In genomic region chr4:70901984-70902576, GRCh38 we compare ENCODE assay signal across 8 cellular contexts. TPM values are rescaled to one million over a fixed set of nuclear protein-coding genes. Genes with fewer than 3 reads are reported as not detected.
DNase-seq lines count a peak whose midpoint lies in the region; ATAC-seq and TF ChIP-seq lines count a peak whose summit lies in the region.

Gene MOB1B (plus strand): TSS chr4:70902369. CDS start chr4:70902537, 168 bp downstream.

- peak; percentile 94 for DNase-seq in GM13976 (ENCODE audit: low spot score)
- DNase-seq in NCI-H146 treated with DMSO at 0.1 percent for 48 hours (lab: John Stamatoyannopoulos, UW; ENCODE audit: unreplicated experiment): peak; percentile 82
- peak; percentile 49 to 91 for DNase-seq in ascending aorta (ENCODE audit: low spot score in 2 of 2)
- peak; percentile 91 for DNase-seq in hepatic stellate cell (ENCODE audit: low spot score)
- peak; percentile 68 for DNase-seq in renal cortical epithelial cell (ENCODE audit: low read depth)
- DNase-seq in cortex of kidney (lab: John Stamatoyannopoulos, UW): no peak

- in situ Hi-C loops in GM13976 (cut with MboI; ENCODE audit: low sequenced_read_pairs, unreplicated experiment): no loop called here

- H3K27me3 ChIP-seq in ascending aorta: no peaks in the 10 kb centered on the region

- intact Hi-C loops in T-helper 2 cell treated with Interferon-gamma antibody and Interleukin-4, amounts not matched to agents 100 ng/mL and 5 ng/mL, for 36 hours (cut with micrococcal nuclease): loop anchor here (1.0 to 2.0 kb wide), 6 partner anchors 63 to 214 kb away; partner anchors contain the start of genes DCK, GRSF1 and UTP3
- intact Hi-C loops in ascending aorta (cut with DNase I): loop anchor here (1.0 to 10.0 kb wide), 5 partner anchors 55 to 285 kb away; partner anchors contain the start of genes DCK, GRSF1 and UTP3

- H3K27ac ChIP-seq in ascending aorta: peak within 1 kb of the TSS; percentile 77 to 85

- no peaks in the 10 kb centered on the region for H3K4me1 ChIP-seq in ascending aorta

- no peaks in the 10 kb centered on the region for H3K9me3 ChIP-seq in ascending aorta

- peaks cover 0 to 6% of the 10 kb centered on the region in 2 donors for H3K36me3 ChIP-seq in ascending aorta

- peak within 1 kb of the TSS; percentile 83 to 86 for H3K4me3 ChIP-seq in ascending aorta

- peak; percentile 90 for ATAC-seq in HG02798 (IDR thresholded peaks at IDR 0.05; ENCODE audit: poor library complexity, unreplicated experiment)

- TF ChIP-seq CTCF in GM13976 (IDR thresholded peaks at IDR 0.05; ENCODE audit: borderline replicate concordance, control extremely low read depth, extremely low read depth, insufficient read depth, missing control alignments) (no peak), ascending aorta (IDR thresholded peaks at IDR 0.05) (peak; percentile 24 to 57 (median 54))

RNA-seq across cellular contexts. Expression of gene MOB1B, which starts in this region (rescaled TPM):
- 15.8 and 16.1 TPM in 2 replicates for total RNA-seq in T-helper 2 cell treated with Interferon-gamma antibody and Interleukin-4, amounts not matched to agents 100 ng/mL and 5 ng/mL, for 36 hours
- total RNA-seq in ascending aorta (2.6 TPM), renal cortical epithelial cell (16.0 and 32.2 TPM in 2 replicates)
